Comparison of ENCODE assay signal across 8 cellular contexts in genomic region chr4:39446842-39447573, GRCh38. TPM values are rescaled to one million over a fixed set of nuclear protein-coding genes. Genes with fewer than 3 reads are reported as not detected.
DNase-seq lines count a peak whose midpoint lies in the region; FAIRE-seq and TF ChIP-seq lines count a peak whose summit lies in the region.

No MANE protein-coding gene starts in this region.

- H3K36me3 Mint-ChIP-seq in H9 (ENCODE audit: insufficient read depth in 1 of 3, low read depth in 3 of 3) = peaks cover 2 to 22% (median 9%) of the 10 kb centered on the region in 3 experiments; a peak in 5 of 7 replicates

- H3K27me3 Mint-ChIP-seq in H9 (ENCODE audit: low read depth) = no peaks in the 10 kb centered on the region

- no peaks in the 10 kb centered on the region for H3K79me2 ChIP-seq in H9 (ENCODE audit: insufficient read depth, low read length)

- no peak overlapping the region for H3K23ac ChIP-seq in H9 (ENCODE audit: insufficient read length, low read depth, low read length)

- no peak overlapping the region for H2AFZ ChIP-seq in H9 (ENCODE audit: low read length)

- H3K18ac ChIP-seq in H9 (ENCODE audit: insufficient read length, low read depth, low read length) = peak overlapping the region; percentile 41

- H2AK5ac ChIP-seq in H9 (ENCODE audit: insufficient read length, low read length) = no peak overlapping the region

- H3K36me3 ChIP-seq in Peyer's patch = peaks cover 0 to 8% (median 0%) of the 10 kb centered on the region in 3 donors
- H3K36me3 ChIP-seq in bronchial epithelial cell (ENCODE audit: control insufficient read depth, insufficient read depth, low read length) = peaks cover 4% of the 10 kb centered on the region

- no peak overlapping the region for H4K8ac ChIP-seq in H9 (replicated peaks; ENCODE audit: insufficient read length, low read depth, low read length)

- H3K4me1 ChIP-seq in H9 (ENCODE audit: insufficient read depth, low read length) (no peaks in the 10 kb centered on the region), Peyer's patch (peaks cover 0 to 11% (median 0%) of the 10 kb centered on the region in 4 donors)

- H3K9me3 ChIP-seq in H9 (ENCODE audit: control insufficient read depth, low read depth, low read length) (no peaks in the 10 kb centered on the region), Peyer's patch (no peaks in the 10 kb centered on the region)

- TF ChIP-seq POLR2A in Peyer's patch (IDR thresholded peaks at IDR 0.05) = peak; percentile 8 to 18

- H2BK12ac ChIP-seq in H9 (ENCODE audit: insufficient read length, low read depth, low read length) = no peak overlapping the region

- H4K5ac ChIP-seq in H9 (ENCODE audit: insufficient read length, low read depth, low read length) = no peak overlapping the region

- no peak overlapping the region for H4K91ac ChIP-seq in H9 (ENCODE audit: insufficient read length, low read depth, low read length)

- H2BK5ac ChIP-seq in H9 (ENCODE audit: insufficient read length, low read length) = no peak overlapping the region

- no peak for FAIRE-seq in bronchial epithelial cell (lab: Jason Lieb, UNC)

- H3K56ac ChIP-seq in H9 (ENCODE audit: insufficient read length, low read depth, low read length) = no peak overlapping the region

- H3K27ac ChIP-seq in H9 (ENCODE audit: insufficient read length, low read depth, low read length) (no peak overlapping the region), Peyer's patch (peak overlapping the region; percentile 51 to 68 (median 62))

- H3K27ac Mint-ChIP-seq in H9 = peak overlapping the region in 2 of 3 experiments; percentile 62 to 80; a peak in 2 of 7 replicates

- peak overlapping the region; percentile 21 for H3K14ac ChIP-seq in H9 (ENCODE audit: insufficient read depth, low read length)

- no peak overlapping the region for H3K9ac ChIP-seq in H9 (ENCODE audit: extremely low read depth, insufficient read length, low read length)

- H3K79me1 ChIP-seq in H9 (ENCODE audit: insufficient read depth, low read depth, low read length, poor library complexity, severe bottlenecking) = no peaks in the 10 kb centered on the region

- H3K9me3 Mint-ChIP-seq in H9 = no peaks in the 10 kb centered on the region

- H2BK15ac ChIP-seq in H9 (ENCODE audit: low read depth, low read length) = no peak overlapping the region

- no peaks in the 10 kb centered on the region for H4K20me1 ChIP-seq in H9 (ENCODE audit: control insufficient read depth, insufficient read depth, insufficient read length)

- H3T11ph ChIP-seq in H9 (ENCODE audit: low read length) = no peak overlapping the region

- peak; percentile 23 for TF ChIP-seq CTCF in GM12865 (IDR thresholded peaks at IDR 0.05; ENCODE audit: insufficient read depth, low read depth, low read length, missing control alignments)
- TF ChIP-seq CTCF in H9 (conservative IDR thresholded peaks at IDR 0.05) = no peak; the same call in 2 of the 3 replicates
- peak in 4 of 6 experiments; percentile 13 to 42 (median 37) for TF ChIP-seq CTCF in Peyer's patch (IDR thresholded peaks at IDR 0.05)
- TF ChIP-seq CTCF in bronchial epithelial cell (IDR thresholded peaks at IDR 0.05; ENCODE audit: insufficient read depth, low read length, severe bottlenecking) = peak; percentile 36

- no peaks in the 10 kb centered on the region for H3K27me3 ChIP-seq in H9 (ENCODE audit: insufficient read depth, low read length)
- H3K27me3 ChIP-seq in Peyer's patch = no peaks in the 10 kb centered on the region
- H3K27me3 ChIP-seq in bronchial epithelial cell (ENCODE audit: control insufficient read depth, insufficient read depth, low read length) = no peaks in the 10 kb centered on the region

- H3K4me2 ChIP-seq in H9 (ENCODE audit: insufficient read depth, insufficient read length, low read length) = no peak overlapping the region

- no peak overlapping the region for H2BK120ac ChIP-seq in H9 (ENCODE audit: low read depth, low read length, poor library complexity, severe bottlenecking)

- peak overlapping the region in 1 of 2 experiments; percentile 66; a peak in 2 of 5 replicates for H3K4me3 Mint-ChIP-seq in H9

- no peak overlapping the region for H3K4ac ChIP-seq in H9 (ENCODE audit: low read depth, low read length)

- H3K4me3 ChIP-seq in GM12865 (ENCODE audit: low read depth, low read length) (peak overlapping the region; percentile 16), Peyer's patch (peak overlapping the region; percentile 37 to 54 (median 51)), bronchial epithelial cell (ENCODE audit: low read depth, low read length) (peak overlapping the region; percentile 39)

- DNase-seq in GM12865 (ENCODE audit: low read depth) (peak; percentile 91), H9 (peak; percentile 82), Peyer's patch (peak; percentile 60 to 85 (median 80)), bronchial epithelial cell (ENCODE audit: low read depth) (peak; percentile 74), iris pigment epithelial cell (ENCODE audit: low read depth) (peak; percentile 79), NCI-H345 treated with DMSO at 0.1 percent for 48 hours (lab: John Stamatoyannopoulos, UW; ENCODE audit: unreplicated experiment) (no peak), NCI-H345 (lab: John Stamatoyannopoulos, UW) (no peak)
- peak; percentile 28 to 58 for DNase-seq in stimulated activated CD8-positive, alpha-beta memory T cell treated with anti-CD3 and anti-CD28 coated beads, Interleukin-15, amount 100 ng/mL, for 48 hours (ENCODE audit: low read depth in 2 of 2)

- H3K4me1 Mint-ChIP-seq in H9 = peaks cover under 1 to 3% of the 10 kb centered on the region in 2 experiments; a peak in 1 of 4 replicates

- H2BK20ac ChIP-seq in H9 (ENCODE audit: low read depth, low read length, poor library complexity, severe bottlenecking) = no peak overlapping the region

- H3K23me2 ChIP-seq in H9 (ENCODE audit: insufficient read length, low read depth, low read length, poor library complexity, severe bottlenecking) = no peaks in the 10 kb centered on the region

- WGBS in H9 (ENCODE audit: extremely low coverage, insufficient read length, low lambda C conversion rate) = no CpG with 5 or more reads among the region's 61 CpGs

RNA-seq across cellular contexts. Expression of gene RPL9, which starts 11.7 kb away (rescaled TPM):
- total RNA-seq in H9 (2021) = 1,871 and 1,888 TPM in 2 replicates
- 1,000 to 10,000 TPM in 2 of 4 donors, 100 to 1,000 TPM in 2; 798 to 2,811 (median 1,122) TPM for total RNA-seq in Peyer's patch
- total RNA-seq in bronchial epithelial cell = 3,557 and 6,069 TPM in 2 replicates

RNA-seq across cellular contexts. Expression of gene LIAS, which starts 11.8 kb away (rescaled TPM):
- total RNA-seq in H9 (2021) = 18.5 and 19.9 TPM in 2 replicates
- total RNA-seq in Peyer's patch = 10 to 100 TPM; 11.9 to 27.2 (median 17.0) TPM
- total RNA-seq in bronchial epithelial cell = 11.5 and 14.0 TPM in 2 replicates

RNA-seq across cellular contexts. Expression of gene KLB, which starts 40.3 kb away (rescaled TPM):
- total RNA-seq in H9 (2021) (0.07 TPM in 2 replicates), Peyer's patch (1 to 10 TPM in 2 of 4 donors, under 1 TPM in 1, not detected in 1; 0.66 to 1.8 (median 1.3) TPM), bronchial epithelial cell (under 0.01 TPM in 2 replicates)

Comparison
In these comparisons a context has a peak if more than half of its experiments do, and no peak if none do; other contexts are left out.
1. DNase-seq: peak in GM12865 (single experiment), H9 (single experiment), Peyer's patch (3 of 3), bronchial epithelial cell (single experiment), iris pigment epithelial cell (single experiment) and stimulated activated CD8-positive, alpha-beta memory T cell treated with anti-CD3 and anti-CD28 coated beads, Interleukin-15, amount 100 ng/mL, for 48 hours (2 of 2); none in NCI-H345 treated with DMSO at 0.1 percent for 48 hours (single experiment) and NCI-H345 (single experiment).
2. Peak in every context shown above with its lines, with median percentiles within 50 percentile points of each other: H3K4me3 ChIP-seq.